8 cellular contexts compared by ENCODE assay signal in genomic region chr7:1043552-1044188, GRCh38. TPM values are rescaled to one million over a fixed set of nuclear protein-coding genes. Genes with fewer than 3 reads are reported as not detected.
DNase-seq lines count a peak whose midpoint lies in the region; ATAC-seq and TF ChIP-seq lines count a peak whose summit lies in the region.

No MANE protein-coding gene starts in this region.

- H2AFZ ChIP-seq in MM.1S (ENCODE audit: low read length) = peak overlapping the region; percentile 84

- no peaks in the 10 kb centered on the region for H3K9me3 Mint-ChIP-seq in naive thymus-derived CD8-positive, alpha-beta T cell

- POLR2A ChIA-PET in naive thymus-derived CD8-positive, alpha-beta T cell (lab: Charles Lee) = interaction anchor here (0.8 to 5.4 kb wide), 8 partner anchors 9 to 69 kb away, joined by 3 to 35 read pairs (median 7); partner anchors contain the start of gene COX19

- H3K27ac ChIP-seq in MM.1S (ENCODE audit: low read length) = peak overlapping the region; percentile 77
- H3K27ac ChIP-seq in effector memory CD4-positive, alpha-beta T cell (ENCODE audit: insufficient read depth, low read length, poor library complexity, severe bottlenecking) = peak overlapping the region; percentile 81

- no peaks in the 10 kb centered on the region; the same call in 1 of the 2 replicates for H3K79me2 ChIP-seq in MM.1S (ENCODE audit: low read length)

- H3K4me1 ChIP-seq in MM.1S (ENCODE audit: low read length) = peaks cover 15% of the 10 kb centered on the region; the same call in 1 of the 2 replicates
- peaks cover 49% of the 10 kb centered on the region for H3K4me1 ChIP-seq in effector memory CD4-positive, alpha-beta T cell (ENCODE audit: control insufficient read depth, insufficient read depth, low read length, poor library complexity, severe bottlenecking)

- peaks cover 25 to 65% (median 51%) of the 10 kb centered on the region in 4 donors for H3K4me1 Mint-ChIP-seq in naive thymus-derived CD8-positive, alpha-beta T cell

- no peaks in the 10 kb centered on the region for H3K36me3 ChIP-seq in MM.1S (replicated peaks; ENCODE audit: insufficient read depth, low read length)
- no peaks in the 10 kb centered on the region for H3K36me3 ChIP-seq in effector memory CD4-positive, alpha-beta T cell (ENCODE audit: control insufficient read depth, insufficient read depth, low read length)

- H3K9me2 ChIP-seq in MM.1S (replicated peaks; ENCODE audit: insufficient read depth, low read length) = no peaks in the 10 kb centered on the region

- H3K27me3 ChIP-seq in MM.1S (replicated peaks; ENCODE audit: insufficient read depth, low read length) = no peaks in the 10 kb centered on the region
- H3K27me3 ChIP-seq in effector memory CD4-positive, alpha-beta T cell (replicated peaks; ENCODE audit: control insufficient read depth, insufficient read depth, low read length, poor library complexity, severe bottlenecking) = no peaks in the 10 kb centered on the region

- peak overlapping the region; percentile 72; the same call in 1 of the 2 replicates for H3K4me2 ChIP-seq in MM.1S (ENCODE audit: low read depth, low read length)

- H3K9me3 ChIP-seq in MM.1S (replicated peaks; ENCODE audit: insufficient read depth, low read length) = no peaks in the 10 kb centered on the region
- H3K9me3 ChIP-seq in effector memory CD4-positive, alpha-beta T cell (ENCODE audit: control insufficient read depth, low read length) = no peaks in the 10 kb centered on the region

- H3K27ac Mint-ChIP-seq in naive thymus-derived CD8-positive, alpha-beta T cell = peak overlapping the region in 9 of 10 donors; percentile 58 to 93 (median 84)

- peak overlapping the region; percentile 45 for H3K4me3 ChIP-seq in AG10803 (ENCODE audit: low read length)
- H3K4me3 ChIP-seq in MM.1S (ENCODE audit: low read length) = peak overlapping the region; percentile 62
- peak overlapping the region; percentile 75 for H3K4me3 ChIP-seq in effector memory CD4-positive, alpha-beta T cell (ENCODE audit: insufficient read depth, low read depth, low read length, poor library complexity, severe bottlenecking)

- H3K4me3 Mint-ChIP-seq in naive thymus-derived CD8-positive, alpha-beta T cell = peak overlapping the region; percentile 78 to 90 (median 84)

- TF ChIP-seq CTCF in AG10803 (conservative IDR thresholded peaks at IDR 0.05; ENCODE audit: low read length) = no peak
- no peak for TF ChIP-seq CTCF in MM.1S (IDR thresholded peaks at IDR 0.05; ENCODE audit: low read length)

- peaks cover 16% of the 10 kb centered on the region for H3F3A ChIP-seq in MM.1S (ENCODE audit: insufficient read depth, low read length)

- DNase-seq in AG10803 (ENCODE audit: low read depth) (no peak), MM.1S (no peak), AG08396 (ENCODE audit: low spot score) (no peak), NCI-H1048 (lab: John Stamatoyannopoulos, UW) (no peak), NCI-H187 (lab: John Stamatoyannopoulos, UW) (no peak)
- no peak for DNase-seq in effector memory CD4-positive, alpha-beta T cell
- DNase-seq in naive thymus-derived CD8-positive, alpha-beta T cell = peak in 1 of 10 donors; percentile 50
- no peak for DNase-seq in activated CD4-positive, alpha-beta T cell treated with anti-CD3 and anti-CD28 coated beads, Interleukin-2, amount 50 U/mL, for 48 hours

- no peaks in the 10 kb centered on the region for H3K36me3 Mint-ChIP-seq in naive thymus-derived CD8-positive, alpha-beta T cell

- peak overlapping the region; percentile 56; the same call in 1 of the 2 replicates for H3K9ac ChIP-seq in MM.1S (ENCODE audit: low read length)

- no peaks in the 10 kb centered on the region for H4K20me1 ChIP-seq in MM.1S (ENCODE audit: insufficient read depth, low read length)

- ATAC-seq in naive thymus-derived CD8-positive, alpha-beta T cell = peak in 1 of 2 donors; percentile 3

- H3K27me3 Mint-ChIP-seq in naive thymus-derived CD8-positive, alpha-beta T cell = peaks cover 0 to 20% (median 0%) of the 10 kb centered on the region in 5 donors

RNA-seq across cellular contexts. Expression of gene GPR146, which starts 0.7 kb away (rescaled TPM):
- total RNA-seq in naive thymus-derived CD8-positive, alpha-beta T cell = 1 to 10 TPM; 7.0 to 9.5 TPM
- polyA plus RNA-seq in naive thymus-derived CD8-positive, alpha-beta T cell = 1 to 10 TPM; 1.4 to 3.8 (median 2.5) TPM

RNA-seq across cellular contexts. Expression of gene GPER1, which starts 44.2 kb away (rescaled TPM):
- total RNA-seq in naive thymus-derived CD8-positive, alpha-beta T cell = under 1 TPM in 1 of 2 experiments, not detected in 1; 0.25 TPM
- polyA plus RNA-seq in naive thymus-derived CD8-positive, alpha-beta T cell = under 1 TPM in 1 of 3 donors, not detected in 2; 0.11 TPM
